8 cellular contexts compared by ENCODE assay signal in genomic region chr17:68237369-68238172, GRCh38. TPM values are rescaled to one million over a fixed set of nuclear protein-coding genes. Genes with fewer than 3 reads are reported as not detected.
A peak's percentile ranks its signal among the peaks of the same experiment; 100 is the strongest.
DNase-seq lines count a peak whose midpoint lies in the region; ATAC-seq and TF ChIP-seq lines count a peak whose summit lies in the region.
"Not testable (repeated sequence)": the region's sequence is repeated elsewhere in the genome, so short reads cannot be mapped to it uniquely, and the experiment has no call there.

No MANE protein-coding gene starts in this region.

- H3K27me3 ChIP-seq in gastrocnemius medialis: not testable (repeated sequence)

- intact Hi-C loops in gastrocnemius medialis (cut with DNase I; ENCODE audit: low total_unique reads): not testable (repeated sequence)

- DNase-seq in AML-193 (lab: John Stamatoyannopoulos, UW) (peak; percentile 78 to 79), SIG-M5 treated with dmso at 0.1 percent for 504 hours (lab: John Stamatoyannopoulos, UW; ENCODE audit: unreplicated experiment) (peak; percentile 90), activated T-helper 1 cell treated with Interleukin-2 at 50 U/mL for 16 hours (ENCODE audit: low read depth) (peak; percentile 14), germinal center (ENCODE audit: low spot score) (peak; percentile 75), gastrocnemius medialis (peak in 1 of 2 donors; percentile 34)

- not testable (repeated sequence) for H3K9me3 ChIP-seq in gastrocnemius medialis

- peak in 1 of 2 donors; percentile 18 for TF ChIP-seq POLR2A in gastrocnemius medialis (IDR thresholded peaks at IDR 0.05)

- ATAC-seq in GM18867 (IDR thresholded peaks at IDR 0.05; ENCODE audit: unreplicated experiment) (peak; percentile 70), GM21737 (IDR thresholded peaks at IDR 0.05; ENCODE audit: unreplicated experiment) (peak; percentile 63), HG03432 (IDR thresholded peaks at IDR 0.05; ENCODE audit: unreplicated experiment) (peak; percentile 73)
- ATAC-seq in gastrocnemius medialis: not testable (repeated sequence)

- in situ Hi-C loops in gastrocnemius medialis (cut with MboI; ENCODE audit: low sequenced_read_pairs in 4 of 4): not testable (repeated sequence)

- not testable (repeated sequence) for TF ChIP-seq CTCF in gastrocnemius medialis (IDR thresholded peaks at IDR 0.05 in 4 of 5, conservative IDR thresholded peaks at IDR 0.05 in 1 of 5)

- not testable (repeated sequence) for H3K4me3 ChIP-seq in gastrocnemius medialis

- H3K4me1 ChIP-seq in gastrocnemius medialis: peaks cover 15 to 28% of the 10 kb centered on the region in 2 donors

- H3K36me3 ChIP-seq in gastrocnemius medialis: not testable (repeated sequence)

- H3K27ac ChIP-seq in gastrocnemius medialis: peak overlapping the region in 3 of 4 donors; percentile 20 to 93 (median 39)

RNA-seq across cellular contexts. Expression of gene AMZ2, which starts 10.3 kb away (rescaled TPM):
- 10 to 100 TPM; 47.6 to 86.9 (median 61.8) TPM for total RNA-seq in gastrocnemius medialis

RNA-seq across cellular contexts. Expression of gene SLC16A6, which starts 53.4 kb away (rescaled TPM):
- 1 to 10 TPM in 3 of 4 donors, under 1 TPM in 1; 0.66 to 7.1 (median 3.8) TPM for total RNA-seq in gastrocnemius medialis

RNA-seq across cellular contexts. Expression of gene ARSG, which starts 53.7 kb away (rescaled TPM):
- 1 to 10 TPM; 3.3 to 6.1 (median 5.4) TPM for total RNA-seq in gastrocnemius medialis
